In genomic region chr16:49708491-49708890, GRCh38 we compare ENCODE assay signal across 20 cellular contexts.
DNase-seq lines count a peak whose midpoint lies in the region; ATAC-seq, FAIRE-seq and TF ChIP-seq lines count a peak whose summit lies in the region.
"Had no signal": no experiment of that assay in that cellular context is flagged by ENCODE, and none has a peak within 500 bp of the region (broad histone marks: within the 10 kb centered on the region; RNA-seq: fewer than 3 reads in every experiment).

No MANE protein-coding gene starts in this region.

- peaks cover 0 to 2% of the 10 kb centered on the region in 2 experiments; a peak in 1 of 5 replicates for H3K27me3 ChIP-seq in HepG2 (ENCODE audit: control insufficient read depth in 1 of 2, insufficient read depth in 2 of 2, low read length in 2 of 2)
- H3K27me3 ChIP-seq in right lobe of liver, result no peaks in the 10 kb centered on the region
- H3K27me3 ChIP-seq in neural progenitor cell, result no peaks in the 10 kb centered on the region
- peaks cover 16% of the 10 kb centered on the region for H3K27me3 ChIP-seq in MM.1S (replicated peaks; ENCODE audit: insufficient read depth, low read length)

- H3K27ac ChIP-seq in HepG2 (ENCODE audit: extremely low read length, insufficient read depth, low read length) (no peak overlapping the region), right lobe of liver (no peak overlapping the region), neural progenitor cell (no peak overlapping the region), MM.1S (ENCODE audit: low read length) (no peak overlapping the region)
- H3K27ac ChIP-seq: 22Rv1, A549, HL-60 had no signal

- H3K9me2 ChIP-seq in MM.1S (replicated peaks; ENCODE audit: insufficient read depth, low read length), result no peaks in the 10 kb centered on the region

- no peak for FAIRE-seq in HepG2 (lab: Jason Lieb, UNC)
- FAIRE-seq: A549, G401.6, GM12891, GM19239, H54 had no signal

- TF ChIP-seq EP300 in HepG2 (IDR thresholded peaks at IDR 0.05; ENCODE audit: low read depth in 2 of 2, low read length in 2 of 2) (no peak), HepG2 (CRISPR knock-in tag; IDR thresholded peaks at IDR 0.05; ENCODE audit: borderline replicate concordance) (no peak)

- H3K27me3 Mint-ChIP-seq in glutamatergic neuron (ENCODE audit: unreplicated experiment) (peaks cover 11% of the 10 kb centered on the region), neural progenitor cell (ENCODE audit: insufficient read depth, low read depth) (peaks cover 9% of the 10 kb centered on the region)

- CTCF ChIA-PET in HepG2 (lab: Yijun Ruan, JAX; ENCODE audit: low intra/inter-chr PET ratio, low total read pairs), result no interaction called here

- H3K4me3 ChIP-seq in HepG2 (replicated peaks in 1 of 3; ENCODE audit: insufficient read depth in 1 of 3, low read depth in 2 of 3, low read length in 3 of 3), result no peak overlapping the region
- no peak overlapping the region for H3K4me3 ChIP-seq in right lobe of liver
- no peak overlapping the region for H3K4me3 ChIP-seq in neural progenitor cell
- no peak overlapping the region for H3K4me3 ChIP-seq in MM.1S (ENCODE audit: low read length)
- H3K4me3 ChIP-seq: A549 had no signal

- H3K4me1 Mint-ChIP-seq in glutamatergic neuron (ENCODE audit: low read depth, unreplicated experiment) (peaks cover 41% of the 10 kb centered on the region), neural progenitor cell (peaks cover 62% of the 10 kb centered on the region)
- H3K4me1 Mint-ChIP-seq: CD4-positive, CD25-positive, alpha-beta regulatory T cell; CD8-positive, alpha-beta memory T cell had no signal

- WGBS in HepG2 (ENCODE audit: low lambda C conversion rate), result 47% methylated on average over 6 of the region's 6 CpGs
- 76% methylated on average over 3 of the region's 6 CpGs for WGBS in right lobe of liver (ENCODE audit: insufficient coverage, low coverage, low lambda C conversion rate, missing lambda C conversion rate)

- intact Hi-C loops in HepG2 (cut with micrococcal nuclease; ENCODE audit: unreplicated experiment), result no loop called here
- intact Hi-C loops in right lobe of liver (cut with DNase I), result no loop called here

- H3K36me3 Mint-ChIP-seq in glutamatergic neuron (ENCODE audit: unreplicated experiment) (peaks cover 3% of the 10 kb centered on the region), neural progenitor cell (peaks cover 45% of the 10 kb centered on the region)
- H3K36me3 Mint-ChIP-seq: CD4-positive, CD25-positive, alpha-beta regulatory T cell; CD8-positive, alpha-beta memory T cell had no signal

- H3K4me1 ChIP-seq in HepG2 (ENCODE audit: insufficient read depth, low read length) (no peaks in the 10 kb centered on the region), right lobe of liver (no peaks in the 10 kb centered on the region), neural progenitor cell (peaks cover 24% of the 10 kb centered on the region), MM.1S (ENCODE audit: low read length) (peaks cover under 1% of the 10 kb centered on the region)
- H3K4me1 ChIP-seq: A549 had no signal

- H3K9ac ChIP-seq in HepG2 (ENCODE audit: insufficient read depth, low read depth, low read length) (no peak overlapping the region), neural progenitor cell (no peak overlapping the region), MM.1S (ENCODE audit: low read length) (no peak overlapping the region)

- peaks cover 12% of the 10 kb centered on the region for H3F3A ChIP-seq in neural progenitor cell (ENCODE audit: low read depth)
- H3F3A ChIP-seq in MM.1S (ENCODE audit: insufficient read depth, low read length), result no peaks in the 10 kb centered on the region

- TF ChIP-seq RAD21 in HepG2 (CRISPR knock-in tag; IDR thresholded peaks at IDR 0.05), result no peak

- DNase-seq in HepG2 (ENCODE audit: low spot score) (no peak), right lobe of liver (no peak), glutamatergic neuron (no peak), neural progenitor cell (ENCODE audit: low spot score) (no peak), activated gamma-delta T cell treated with Interleukin-2 at 50 U/mL for 16 hours (no peak), DMS 273 treated with DMSO at 0.1 percent for 48 hours (lab: John Stamatoyannopoulos, UW) (no peak), MM.1S (no peak)
- DNase-seq: C1 segment of cervical spinal cord; CD4-positive, CD25-positive, alpha-beta regulatory T cell; CD8-positive, alpha-beta memory T cell; COR-L47; HCEC 1CT; IMR-90 had no signal

- in situ Hi-C loops in HepG2 (cut with HindIII; ENCODE audit: extremely low pct_ligation_motif_present, low pct_unique_long_range_greater_than_20kb), result no loop called here

- no peak for TF ChIP-seq CTCF in HepG2 (CRISPR knock-in tag; IDR thresholded peaks at IDR 0.05)
- no peak for TF ChIP-seq CTCF in right lobe of liver (IDR thresholded peaks at IDR 0.05)
- no peak for TF ChIP-seq CTCF in glutamatergic neuron (IDR thresholded peaks at IDR 0.05; ENCODE audit: partially characterized antibody, unreplicated experiment)
- no peak for TF ChIP-seq CTCF in neural progenitor cell (IDR thresholded peaks at IDR 0.05)
- TF ChIP-seq CTCF in MM.1S (IDR thresholded peaks at IDR 0.05; ENCODE audit: low read length), result no peak

- H3K4me3 Mint-ChIP-seq in glutamatergic neuron (ENCODE audit: unreplicated experiment), result no peak overlapping the region
- no peak overlapping the region for H3K4me3 Mint-ChIP-seq in neural progenitor cell
- H3K4me3 Mint-ChIP-seq: CD4-positive, CD25-positive, alpha-beta regulatory T cell; CD8-positive, alpha-beta memory T cell had no signal

- TF ChIP-seq POLR2A in HepG2 (IDR thresholded peaks at IDR 0.05; ENCODE audit: insufficient read depth in 1 of 2, low read depth in 2 of 2, low read length in 2 of 2) (no peak), right lobe of liver (IDR thresholded peaks at IDR 0.05) (no peak)

- H3K9me3 Mint-ChIP-seq in glutamatergic neuron (ENCODE audit: unreplicated experiment) (peaks cover 14% of the 10 kb centered on the region), neural progenitor cell (no peaks in the 10 kb centered on the region)
- H3K9me3 Mint-ChIP-seq: CD8-positive, alpha-beta memory T cell had no signal

- H4K20me1 ChIP-seq in HepG2 (ENCODE audit: insufficient read depth, low read length) (no peaks in the 10 kb centered on the region), neural progenitor cell (ENCODE audit: low read depth) (peaks cover 20% of the 10 kb centered on the region), MM.1S (ENCODE audit: insufficient read depth, low read length) (no peaks in the 10 kb centered on the region)

- H3K9me3 ChIP-seq in HepG2 (ENCODE audit: low read length), result no peaks in the 10 kb centered on the region
- H3K9me3 ChIP-seq in right lobe of liver, result no peaks in the 10 kb centered on the region
- no peaks in the 10 kb centered on the region for H3K9me3 ChIP-seq in neural progenitor cell (ENCODE audit: low read depth)
- no peaks in the 10 kb centered on the region for H3K9me3 ChIP-seq in MM.1S (replicated peaks; ENCODE audit: insufficient read depth, low read length)
- H3K9me3 ChIP-seq: A549 had no signal

- no TSS peak for BruUV-seq in HepG2 (replicated peaks; lab: Mats Ljungman, UMichigan)

- H3K79me2 ChIP-seq in HepG2 (ENCODE audit: insufficient read depth, low read length) (no peaks in the 10 kb centered on the region), neural progenitor cell (ENCODE audit: low read depth) (peaks cover 74% of the 10 kb centered on the region), MM.1S (ENCODE audit: low read length) (no peaks in the 10 kb centered on the region)

- H3K36me3 ChIP-seq in HepG2 (replicated peaks in 1 of 2; ENCODE audit: control insufficient read depth in 1 of 2, insufficient read depth in 2 of 2, low read length in 2 of 2) (no peaks in the 10 kb centered on the region), right lobe of liver (no peaks in the 10 kb centered on the region), neural progenitor cell (no peaks in the 10 kb centered on the region), MM.1S (replicated peaks; ENCODE audit: insufficient read depth, low read length) (no peaks in the 10 kb centered on the region)

- H2AFZ ChIP-seq in HepG2 (ENCODE audit: low read length), result no peak overlapping the region
- H2AFZ ChIP-seq in neural progenitor cell (replicated peaks), result no peak overlapping the region
- H2AFZ ChIP-seq in MM.1S (ENCODE audit: low read length), result no peak overlapping the region

- ATAC-seq in HepG2 (no peak), right lobe of liver (no peak)
- ATAC-seq: A549 had no signal

- H3K4me2 ChIP-seq in HepG2 (ENCODE audit: low read depth, low read length) (no peak overlapping the region), neural progenitor cell (no peak overlapping the region), MM.1S (ENCODE audit: low read depth, low read length) (no peak overlapping the region)
- H3K4me2 ChIP-seq: A549 had no signal

- POLR2A ChIA-PET in HepG2 (lab: Yijun Ruan, JAX), result no interaction called here

- H3K27ac Mint-ChIP-seq in glutamatergic neuron (ENCODE audit: unreplicated experiment) (peak overlapping the region; percentile 66), neural progenitor cell (peak overlapping the region; percentile 86)
- H3K27ac Mint-ChIP-seq: CD4-positive, CD25-positive, alpha-beta regulatory T cell; CD8-positive, alpha-beta memory T cell had no signal

TF ChIP-seq in HepG2, 621 proteins besides CTCF, POLR2A, EP300 and RAD21:
- TF ChIP-seq KMT2A (CRISPR knock-in tag; IDR thresholded peaks at IDR 0.05) (no peak), EEA1 (CRISPR knock-in tag; IDR thresholded peaks at IDR 0.05; ENCODE audit: borderline replicate concordance) (no peak), MNT (IDR thresholded peaks at IDR 0.05) (peak; percentile 87)
